Comparison of ENCODE assay signal across 11 cellular contexts in the genomic region with DNA sequence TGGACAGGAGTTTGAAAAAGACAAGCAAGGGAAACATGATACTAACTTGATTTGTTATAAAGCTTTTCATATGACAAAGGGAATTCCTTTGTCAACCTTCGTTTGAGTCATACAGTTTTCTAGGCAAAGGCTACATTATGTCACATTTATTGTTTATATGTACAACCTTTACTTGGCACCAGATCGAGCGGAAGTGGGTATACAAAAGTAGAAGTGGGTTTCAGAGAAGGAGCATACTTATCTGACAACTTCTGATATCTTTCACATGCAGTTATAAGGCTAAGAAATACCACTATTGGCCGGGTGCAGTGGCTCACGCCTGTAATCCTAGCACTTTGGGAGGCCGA. TPM values are rescaled to one million over a fixed set of nuclear protein-coding genes. Genes with fewer than 3 reads are reported as not detected.
DNase-seq lines count a peak whose midpoint lies in the region; ATAC-seq and TF ChIP-seq lines count a peak whose summit lies in the region.
"Had no signal": no experiment of that assay in that cellular context is flagged by ENCODE, and none has a peak within 500 bp of the region (broad histone marks: within the 10 kb centered on the region; RNA-seq: fewer than 3 reads in every experiment).

No MANE protein-coding gene starts in this region.

- H3K36me3 ChIP-seq in left ventricle myocardium inferior (peaks cover 17% of the 10 kb centered on the region), thoracic aorta (no peaks in the 10 kb centered on the region)

- H3K27me3 ChIP-seq in left ventricle myocardium inferior (ENCODE audit: low read depth) (no peaks in the 10 kb centered on the region), thoracic aorta (replicated peaks; ENCODE audit: insufficient read depth) (no peaks in the 10 kb centered on the region)

- DNase-seq in left ventricle myocardium inferior (no peak), Right ventricle myocardium inferior (ENCODE audit: missing footprints) (no peak), amniotic epithelial cell (ENCODE audit: low read depth) (peak; percentile 53), glomerular visceral epithelial cell (ENCODE audit: extremely low spot score) (peak; percentile 21), thoracic aorta (ENCODE audit: low spot score) (no peak), SW480 (ENCODE audit: low spot score) (no peak), GM10266 (ENCODE audit: extremely low spot score) (no peak), lower leg skin (ENCODE audit: low spot score in 2 of 2) (no peak)
- DNase-seq: SHP77 treated with DMSO at 0.1 percent for 48 hours; stimulated activated CD4-positive, alpha-beta T cell treated with anti-CD3 and anti-CD28 coated beads, Interleukin-12 subunit alpha, Interleukin-12 subunit beta, amount 100 ng/mL, for 4 hours had no signal

- TF ChIP-seq CTCF in left ventricle myocardium inferior (IDR thresholded peaks at IDR 0.05; ENCODE audit: borderline replicate concordance) (no peak), thoracic aorta (IDR thresholded peaks at IDR 0.05) (no peak), GM10266 (IDR thresholded peaks at IDR 0.05; ENCODE audit: control insufficient read depth, insufficient read depth, low read depth, missing control alignments) (no peak), lower leg skin (IDR thresholded peaks at IDR 0.05) (no peak)

- intact Hi-C loops in left ventricle myocardium inferior (cut with micrococcal nuclease) (loop anchor here (10.0 kb wide), 1 partner anchor 121 kb away; no protein-coding TSS in a partner anchor), Right ventricle myocardium inferior (cut with DNase I) (loop anchor here (5.0 kb wide), 2 partner anchors 39 to 84 kb away; no protein-coding TSS in a partner anchor), lower leg skin (cut with DNase I; ENCODE audit: low total_unique reads) (no loop called here)

- WGBS in lower leg skin, 2 donors, result 74 to 79% methylated on average over 6 of the region's 6 CpGs

- no peak overlapping the region for H3K4me3 ChIP-seq in left ventricle myocardium inferior
- H3K4me3 ChIP-seq in thoracic aorta, result no peak overlapping the region
- no peak overlapping the region for H3K4me3 ChIP-seq in lower leg skin (ENCODE audit: low read depth, poor library complexity, severe bottlenecking)

- H3K27ac ChIP-seq in left ventricle myocardium inferior (replicated peaks), result peak overlapping the region; percentile 44
- H3K27ac ChIP-seq in thoracic aorta, result peak overlapping the region; percentile 9 to 52

- H3K4me1 ChIP-seq in left ventricle myocardium inferior (peaks cover 86% of the 10 kb centered on the region), thoracic aorta (ENCODE audit: control insufficient read depth in 1 of 2, low read depth in 2 of 2) (peaks cover 8 to 66% of the 10 kb centered on the region in 2 donors)

- TF ChIP-seq POLR2A in lower leg skin (IDR thresholded peaks at IDR 0.05), result no peak

- H3K9me3 ChIP-seq in left ventricle myocardium inferior (replicated peaks) (no peaks in the 10 kb centered on the region), thoracic aorta (no peaks in the 10 kb centered on the region)

- no peak for ATAC-seq in Right ventricle myocardium inferior
- no peak for ATAC-seq in thoracic aorta (ENCODE audit: insufficient number of reproducible peaks, low FRiP score, low read depth)

RNA-seq across cellular contexts. Expression of gene STMP1, which starts 11.0 kb away (rescaled TPM):
- 28.2 TPM for total RNA-seq in left ventricle myocardium inferior
- 27.4 TPM for total RNA-seq in Right ventricle myocardium inferior
- 10 to 100 TPM; 15.7 to 48.5 TPM for total RNA-seq in thoracic aorta
- total RNA-seq in lower leg skin, result 10 to 100 TPM; 15.7 to 18.7 (median 16.5) TPM

RNA-seq across cellular contexts. Expression of gene SLC13A4, which starts 54.7 kb away (rescaled TPM):
- total RNA-seq in left ventricle myocardium inferior (0.44 TPM), Right ventricle myocardium inferior (not detected), thoracic aorta (1 to 10 TPM; 2.0 to 2.1 TPM), lower leg skin (1 to 10 TPM in 1 of 4 donors, under 1 TPM in 3; 0.23 to 1.1 (median 0.49) TPM)
- total RNA-seq: naive thymus-derived CD8-positive, alpha-beta T cell had no signal

Comparison
In these comparisons a context has a peak if more than half of its experiments do, and no peak if none do; other contexts are left out.
1. DNase-seq: peak in amniotic epithelial cell (single experiment) and glomerular visceral epithelial cell (single experiment); none in left ventricle myocardium inferior (single experiment), Right ventricle myocardium inferior (single experiment), thoracic aorta (single experiment), SW480 (single experiment), GM10266 (single experiment) and lower leg skin (0 of 2).